9 cellular contexts compared by ENCODE assay signal in the genomic region with DNA sequence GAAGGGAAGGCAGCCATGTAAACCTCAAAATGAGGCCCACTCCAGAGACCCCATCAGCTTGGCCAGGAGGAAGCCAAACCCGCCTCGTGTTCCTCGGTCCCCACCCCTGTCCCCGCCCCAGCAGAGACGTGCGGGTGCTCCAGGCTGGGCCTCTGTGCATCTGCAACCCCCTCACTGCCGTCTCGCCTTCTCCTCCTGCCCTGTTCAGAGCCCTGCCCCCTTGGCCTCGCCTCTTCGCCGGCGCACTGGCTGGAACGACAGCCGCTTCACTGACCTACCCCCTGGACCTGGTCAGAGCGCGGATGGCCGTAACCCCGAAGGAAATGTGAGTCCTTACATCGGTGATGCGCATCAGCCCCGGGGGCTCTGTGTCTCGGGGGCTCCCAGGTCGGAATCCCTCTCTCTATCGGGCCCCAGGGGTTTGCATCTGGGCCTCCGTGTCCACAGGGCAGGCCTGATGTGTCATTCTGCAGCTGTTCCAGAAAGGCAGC. TPM values are rescaled to one million over a fixed set of nuclear protein-coding genes. Genes with fewer than 3 reads are reported as not detected.
DNase-seq lines count a peak whose midpoint lies in the region; ATAC-seq, FAIRE-seq and TF ChIP-seq lines count a peak whose summit lies in the region.
"Had no signal": no experiment of that assay in that cellular context is flagged by ENCODE, and none has a peak within 500 bp of the region (broad histone marks: within the 10 kb centered on the region; RNA-seq: fewer than 3 reads in every experiment).

No MANE protein-coding gene starts in this region.

- H3K4me3 ChIP-seq in HUES6 (ENCODE audit: low read depth, low read length), result peak overlapping the region; percentile 67
- peak overlapping the region; percentile 60 to 67 for H3K4me3 ChIP-seq in duodenal mucosa (ENCODE audit: low read depth in 1 of 2, low read length in 2 of 2)
- H3K4me3 ChIP-seq in keratinocyte (ENCODE audit: control insufficient read depth in 2 of 3, extremely low read depth in 1 of 3, insufficient read depth in 2 of 3, low read depth in 1 of 3, low read length in 3 of 3), result peak overlapping the region in 2 of 3 experiments; percentile 29 to 30
- peak overlapping the region; percentile 44 to 70 (median 59) for H3K4me3 ChIP-seq in subcutaneous abdominal adipose tissue (ENCODE audit: low read depth in 1 of 5, low read length in 5 of 5)
- H3K4me3 ChIP-seq in GM23248, result no peak overlapping the region

- no peak for ATAC-seq in GM21723 (IDR thresholded peaks at IDR 0.05; ENCODE audit: unreplicated experiment)
- ATAC-seq in GM19397 (IDR thresholded peaks at IDR 0.05; ENCODE audit: unreplicated experiment), result no peak

- no peak for DNase-seq in keratinocyte (ENCODE audit: low read depth, low spot score)
- DNase-seq in GM23248, result no peak
- DNase-seq in NCI-H774 (lab: John Stamatoyannopoulos, UW), result no peak
- DNase-seq: amniotic stem cell had no signal

- no peak for TF ChIP-seq CTCF in keratinocyte (optimal IDR thresholded peaks at IDR 0.05 in 1 of 3, IDR thresholded peaks at IDR 0.05 in 1 of 3, conservative IDR thresholded peaks at IDR 0.05 in 1 of 3; ENCODE audit: extremely low read depth in 1 of 3, insufficient read depth in 2 of 3, low read length in 3 of 3)

- H3K36me3 ChIP-seq in HUES6 (ENCODE audit: control insufficient read depth, insufficient read depth, low read length) (no peaks in the 10 kb centered on the region), duodenal mucosa (ENCODE audit: control insufficient read depth in 1 of 2, insufficient read depth in 2 of 2, low read length in 2 of 2) (peaks cover 0 to under 1% of the 10 kb centered on the region in 2 donors), keratinocyte (ENCODE audit: control insufficient read depth in 2 of 2, extremely low read depth in 1 of 2, insufficient read depth in 2 of 2, low read length in 2 of 2) (no peaks in the 10 kb centered on the region), subcutaneous abdominal adipose tissue (ENCODE audit: control insufficient read depth in 5 of 5, insufficient read depth in 5 of 5, low read length in 5 of 5) (peaks cover 0 to 16% (median 9%) of the 10 kb centered on the region in 5 donors), GM23248 (ENCODE audit: low read depth) (no peaks in the 10 kb centered on the region)

- H3K4me2 ChIP-seq in keratinocyte (ENCODE audit: control insufficient read depth, extremely low read depth, insufficient read depth, low read depth, low read length) (peak overlapping the region; percentile 67), GM23248 (ENCODE audit: unreplicated experiment) (no peak overlapping the region)

- H3K27ac ChIP-seq in HUES6 (ENCODE audit: low read depth, low read length) (peak overlapping the region; percentile 29; the same call in 1 of the 2 replicates), duodenal mucosa (ENCODE audit: low read depth, low read length) (peak overlapping the region; percentile 13), keratinocyte (ENCODE audit: control insufficient read depth, insufficient read depth, low read length) (no peak overlapping the region), subcutaneous abdominal adipose tissue (ENCODE audit: low read depth, low read length) (no peak overlapping the region), GM23248 (no peak overlapping the region)

- dilution Hi-C loops in keratinocyte (cut with MboI; ENCODE audit: extremely low pct_ligation_motif_present, low sequenced_read_pairs), result no loop called here

- no peaks in the 10 kb centered on the region for H3K79me2 ChIP-seq in keratinocyte (ENCODE audit: control insufficient read depth, insufficient read depth, low read length)
- no peaks in the 10 kb centered on the region for H3K79me2 ChIP-seq in GM23248 (ENCODE audit: insufficient read depth)

- peak overlapping the region; percentile 63 for H2AFZ ChIP-seq in keratinocyte (ENCODE audit: control insufficient read depth, low read length)
- H2AFZ ChIP-seq in GM23248, result no peak overlapping the region

- in situ Hi-C loops in GM23248 (cut with MboI), result no loop called here

- H3K9me3 ChIP-seq in HUES6 (ENCODE audit: control insufficient read depth, insufficient read depth, low read depth, low read length) (no peaks in the 10 kb centered on the region), duodenal mucosa (ENCODE audit: control insufficient read depth in 1 of 2, low read length in 2 of 2) (no peaks in the 10 kb centered on the region), keratinocyte (ENCODE audit: control insufficient read depth, low read depth, low read length) (peaks cover 2% of the 10 kb centered on the region), subcutaneous abdominal adipose tissue (ENCODE audit: control insufficient read depth in 5 of 5, low read length in 5 of 5) (no peaks in the 10 kb centered on the region), GM23248 (ENCODE audit: low read depth) (no peaks in the 10 kb centered on the region)

- FAIRE-seq in keratinocyte (lab: Jason Lieb, UNC), result no peak

- no peaks in the 10 kb centered on the region for H3K9me1 ChIP-seq in keratinocyte (ENCODE audit: control insufficient read depth, extremely low read depth, insufficient read depth, low read length)

- no peaks in the 10 kb centered on the region for H3K9me2 ChIP-seq in GM23248 (ENCODE audit: insufficient read depth)

- peaks cover 31% of the 10 kb centered on the region for H3K4me1 ChIP-seq in HUES6 (ENCODE audit: control insufficient read depth, insufficient read depth, low read length)
- peaks cover 3 to 20% of the 10 kb centered on the region in 2 donors for H3K4me1 ChIP-seq in duodenal mucosa (ENCODE audit: control insufficient read depth in 1 of 2, insufficient read depth in 2 of 2, low read length in 2 of 2)
- no peaks in the 10 kb centered on the region for H3K4me1 ChIP-seq in keratinocyte (ENCODE audit: control insufficient read depth, extremely low read depth, insufficient read depth, low read length)
- H3K4me1 ChIP-seq in subcutaneous abdominal adipose tissue (ENCODE audit: control insufficient read depth in 5 of 5, insufficient read depth in 5 of 5, low read length in 5 of 5), result peaks cover 0 to 26% (median 17%) of the 10 kb centered on the region in 5 donors
- no peaks in the 10 kb centered on the region; the same call in 1 of the 2 replicates for H3K4me1 ChIP-seq in GM23248 (ENCODE audit: insufficient read depth)

- H3K27me3 ChIP-seq in HUES6 (ENCODE audit: control insufficient read depth, insufficient read depth, low read length), result peaks cover 7% of the 10 kb centered on the region
- no peaks in the 10 kb centered on the region for H3K27me3 ChIP-seq in duodenal mucosa (ENCODE audit: control insufficient read depth in 1 of 2, insufficient read depth in 2 of 2, low read length in 2 of 2)
- H3K27me3 ChIP-seq in keratinocyte (ENCODE audit: control insufficient read depth, extremely low read depth, insufficient read depth, low read length), result peaks cover 7% of the 10 kb centered on the region
- H3K27me3 ChIP-seq in subcutaneous abdominal adipose tissue (ENCODE audit: control insufficient read depth in 5 of 5, insufficient read depth in 4 of 5, low read length in 5 of 5), result no peaks in the 10 kb centered on the region
- H3K27me3 ChIP-seq in GM23248 (replicated peaks; ENCODE audit: insufficient read depth), result no peaks in the 10 kb centered on the region

- no peaks in the 10 kb centered on the region for H3F3A ChIP-seq in GM23248 (ENCODE audit: insufficient read depth)

- H3K9ac ChIP-seq in HUES6 (ENCODE audit: low read length), result peak overlapping the region; percentile 47
- peak overlapping the region; percentile 33 to 54 for H3K9ac ChIP-seq in duodenal mucosa (ENCODE audit: low read depth in 1 of 2, low read length in 2 of 2)
- H3K9ac ChIP-seq in keratinocyte (ENCODE audit: control insufficient read depth, extremely low read depth, insufficient read depth, low read length), result no peak overlapping the region
- peak overlapping the region in 2 of 5 donors; percentile 16 to 45 for H3K9ac ChIP-seq in subcutaneous abdominal adipose tissue (ENCODE audit: low read length in 5 of 5)
- no peak overlapping the region for H3K9ac ChIP-seq in GM23248

- WGBS in GM23248 (ENCODE audit: low coverage in 1 of 2, low lambda C conversion rate in 2 of 2, missing lambda C conversion rate in 2 of 2), 2 experiments, result 76 to 79% methylated on average over 19 to 25 of the region's 25 CpGs

- H4K20me1 ChIP-seq in keratinocyte (ENCODE audit: control insufficient read depth, extremely low read depth, insufficient read depth, low read length), result no peaks in the 10 kb centered on the region
- no peaks in the 10 kb centered on the region for H4K20me1 ChIP-seq in GM23248 (ENCODE audit: insufficient read depth)

RNA-seq across cellular contexts. Expression of a gene that starts 32.2 kb away (rescaled TPM):
- polyA plus RNA-seq in keratinocyte, result 18.0 to 35.1 TPM (median 25.0 TPM) in 3 replicates
- polyA plus RNA-seq in keratinocyte (2011; ENCODE audit: low read depth), result 3.7 TPM
- 8.7 and 22.2 TPM in 2 replicates for polyA plus RNA-seq in keratinocyte (2011; cell fraction: cytosol; rRNA removed)
- polyA plus RNA-seq in keratinocyte (2011; cell fraction: nucleus; rRNA removed), result 54.7 and 80.8 TPM in 2 replicates
- 17.4 and 23.8 TPM in 2 replicates for polyA plus RNA-seq in keratinocyte (2012; ENCODE audit: low replicate concordance)
- polyA minus RNA-seq in keratinocyte, result 30.9 to 34.0 TPM (median 31.9 TPM) in 3 replicates
- 40.5 TPM for polyA minus RNA-seq in keratinocyte (2011; cell fraction: cytosol; rRNA and poly(A)+ RNA removed)
- polyA minus RNA-seq in keratinocyte (2011; cell fraction: nucleus; rRNA and poly(A)+ RNA removed), result 30.9 and 33.2 TPM in 2 replicates
- 33.7 and 36.8 TPM in 2 replicates for total RNA-seq in GM23248 (2014; rRNA removed; shearing (Covaris generic))
- 29.1 and 32.5 TPM in 2 replicates for polyA plus RNA-seq in GM23248 (2016; fragmentation: Nextera tagmentation; extraction: Ambion mirVana)

RNA-seq across cellular contexts. Expression of a gene that starts 42.3 kb away (rescaled TPM):
- polyA plus RNA-seq in keratinocyte, result 1.2 to 2.2 TPM (median 1.9 TPM) in 3 replicates
- 0.49 TPM for polyA plus RNA-seq in keratinocyte (2011; ENCODE audit: low read depth)
- 1.7 and 2.6 TPM in 2 replicates for polyA plus RNA-seq in keratinocyte (2011; cell fraction: cytosol; rRNA removed)
- polyA plus RNA-seq in keratinocyte (2011; cell fraction: nucleus; rRNA removed), result 3.7 and 6.0 TPM in 2 replicates
- 1.6 and 3.0 TPM in 2 replicates for polyA plus RNA-seq in keratinocyte (2012; ENCODE audit: low replicate concordance)
- polyA minus RNA-seq in keratinocyte, result 1.7 to 3.7 TPM (median 3.4 TPM) in 3 replicates
- 1.2 TPM for polyA minus RNA-seq in keratinocyte (2011; cell fraction: cytosol; rRNA and poly(A)+ RNA removed)
- polyA minus RNA-seq in keratinocyte (2011; cell fraction: nucleus; rRNA and poly(A)+ RNA removed), result 2.0 and 2.9 TPM in 2 replicates
- total RNA-seq in GM23248 (2014; rRNA removed; shearing (Covaris generic)), result 6.9 and 7.3 TPM in 2 replicates
- polyA plus RNA-seq in GM23248 (2016; fragmentation: Nextera tagmentation; extraction: Ambion mirVana), result 4.8 and 5.9 TPM in 2 replicates

Comparison
In these comparisons a context has a peak if more than half of its experiments do, and no peak if none do; other contexts are left out.
1. H3K27ac ChIP-seq: peak in HUES6 (single experiment) and duodenal mucosa (single experiment); none in keratinocyte (single experiment), subcutaneous abdominal adipose tissue (single experiment) and GM23248 (single experiment).
2. H3K9ac ChIP-seq: peak in HUES6 (single experiment) and duodenal mucosa (2 of 2); none in keratinocyte (single experiment) and GM23248 (single experiment).